In genomic region chr7:66206909-66207240, GRCh38 we compare ENCODE assay signal across 10 cellular contexts. TPM values are rescaled to one million over a fixed set of nuclear protein-coding genes. Genes with fewer than 3 reads are reported as not detected.
DNase-seq lines count a peak whose midpoint lies in the region; ATAC-seq and TF ChIP-seq lines count a peak whose summit lies in the region.
"Had no signal": no experiment of that assay in that cellular context is flagged by ENCODE, and none has a peak within 500 bp of the region (broad histone marks: within the 10 kb centered on the region; RNA-seq: fewer than 3 reads in every experiment).

No MANE protein-coding gene starts in this region.

- no peak overlapping the region for H3K27ac ChIP-seq in CD8-positive, alpha-beta T cell (ENCODE audit: low read depth, low read length)
- no peak overlapping the region for H3K27ac ChIP-seq in iPS-18a (ENCODE audit: low read length)

- peaks cover 2% of the 10 kb centered on the region for H3K27me3 Mint-ChIP-seq in CD8-positive, alpha-beta T cell (ENCODE audit: low read depth)
- peaks cover 35% of the 10 kb centered on the region for H3K27me3 Mint-ChIP-seq in activated T-helper 1 cell treated with anti-CD3 and anti-CD28 coated beads, Interleukin-12 subunit alpha, Interleukin-12 subunit beta, Interleukin-2, Interleukin-4 antibody, amounts not matched to agents 30 ng/mL and 10 ng/mL and 1 ng/mL, durations not matched to agents 14 hours and 24 hours and 36 hours (ENCODE audit: insufficient read depth)

- no peaks in the 10 kb centered on the region for H3K36me3 ChIP-seq in CD8-positive, alpha-beta T cell (ENCODE audit: insufficient read depth, low read length)
- no peaks in the 10 kb centered on the region for H3K36me3 ChIP-seq in iPS-18a (ENCODE audit: control insufficient read depth, low read depth, low read length)

- DNase-seq in CD8-positive, alpha-beta T cell, result no peak
- DNase-seq in activated T-helper 1 cell treated with anti-CD3 and anti-CD28 coated beads, Interleukin-12 subunit alpha, Interleukin-12 subunit beta, Interleukin-2, Interleukin-4 antibody, amounts not matched to agents 30 ng/mL and 10 ng/mL and 1 ng/mL, durations not matched to agents 14 hours and 24 hours and 36 hours (ENCODE audit: low spot score), result no peak
- DNase-seq in skeletal muscle cell (ENCODE audit: low read depth) (no peak), T-helper 1 cell (no peak), activated gamma-delta T cell (lab: John Stamatoyannopoulos, UW) (no peak)
- no peak for DNase-seq in effector CD4-positive, alpha-beta T cell
- DNase-seq: erythroblast, NCI-H1417 had no signal

- no peak overlapping the region for H3K9ac ChIP-seq in iPS-18a (ENCODE audit: low read length)

- H3K36me3 Mint-ChIP-seq in CD8-positive, alpha-beta T cell, result peaks cover 4% of the 10 kb centered on the region
- no peaks in the 10 kb centered on the region for H3K36me3 Mint-ChIP-seq in activated T-helper 1 cell treated with anti-CD3 and anti-CD28 coated beads, Interleukin-12 subunit alpha, Interleukin-12 subunit beta, Interleukin-2, Interleukin-4 antibody, amounts not matched to agents 30 ng/mL and 10 ng/mL and 1 ng/mL, durations not matched to agents 14 hours and 24 hours and 36 hours (ENCODE audit: low read depth)

- H3K9me3 Mint-ChIP-seq in CD8-positive, alpha-beta T cell, result no peaks in the 10 kb centered on the region
- H3K9me3 Mint-ChIP-seq in activated T-helper 1 cell treated with anti-CD3 and anti-CD28 coated beads, Interleukin-12 subunit alpha, Interleukin-12 subunit beta, Interleukin-2, Interleukin-4 antibody, amounts not matched to agents 30 ng/mL and 10 ng/mL and 1 ng/mL, durations not matched to agents 14 hours and 24 hours and 36 hours, result no peaks in the 10 kb centered on the region

- H3K4me3 ChIP-seq in CD8-positive, alpha-beta T cell (ENCODE audit: low read depth, low read length), result no peak overlapping the region
- H3K4me3 ChIP-seq in iPS-18a (ENCODE audit: low read length), result peak overlapping the region; percentile 85
- peak overlapping the region; percentile 91 for H3K4me3 ChIP-seq in skeletal muscle cell (ENCODE audit: low read depth, low read length)

- H3K4me1 ChIP-seq in CD8-positive, alpha-beta T cell (ENCODE audit: insufficient read depth, low read length), result peaks cover 35% of the 10 kb centered on the region
- no peaks in the 10 kb centered on the region for H3K4me1 ChIP-seq in iPS-18a (ENCODE audit: control insufficient read depth, low read depth, low read length)

- H3K9me3 ChIP-seq in CD8-positive, alpha-beta T cell (ENCODE audit: low read length), result no peaks in the 10 kb centered on the region
- no peaks in the 10 kb centered on the region for H3K9me3 ChIP-seq in iPS-18a (ENCODE audit: control insufficient read depth, low read depth, low read length)

- H3K27ac Mint-ChIP-seq in CD8-positive, alpha-beta T cell, result no peak overlapping the region
- no peak overlapping the region for H3K27ac Mint-ChIP-seq in activated T-helper 1 cell treated with anti-CD3 and anti-CD28 coated beads, Interleukin-12 subunit alpha, Interleukin-12 subunit beta, Interleukin-2, Interleukin-4 antibody, amounts not matched to agents 30 ng/mL and 10 ng/mL and 1 ng/mL, durations not matched to agents 14 hours and 24 hours and 36 hours

- intact Hi-C loops in CD8-positive, alpha-beta T cell (cut with DNase I, micrococcal nuclease), result loop anchor here in 1 of 2 experiments (2.0 to 10.0 kb wide), 5 partner anchors 206 to 1098 kb away; partner anchors contain the start of genes SBDS, TYW1 and VKORC1L1
- intact Hi-C loops in activated T-helper 1 cell treated with anti-CD3 and anti-CD28 coated beads, Interleukin-12 subunit alpha, Interleukin-12 subunit beta, Interleukin-2, Interleukin-4 antibody, amounts not matched to agents 30 ng/mL and 10 ng/mL and 1 ng/mL, durations not matched to agents 14 hours and 24 hours and 36 hours (cut with micrococcal nuclease), result loop anchor here (10.0 kb wide), 3 partner anchors 92 to 1098 kb away; partner anchors contain the start of genes CRCP and TMEM248

- no peaks in the 10 kb centered on the region for H3K27me3 ChIP-seq in CD8-positive, alpha-beta T cell (ENCODE audit: insufficient read depth, low read length)
- H3K27me3 ChIP-seq in iPS-18a (ENCODE audit: control insufficient read depth, insufficient read depth, low read length), result peaks cover 9% of the 10 kb centered on the region

- H3K4me3 Mint-ChIP-seq in CD8-positive, alpha-beta T cell, result peak overlapping the region; percentile 89
- H3K4me3 Mint-ChIP-seq in activated T-helper 1 cell treated with anti-CD3 and anti-CD28 coated beads, Interleukin-12 subunit alpha, Interleukin-12 subunit beta, Interleukin-2, Interleukin-4 antibody, amounts not matched to agents 30 ng/mL and 10 ng/mL and 1 ng/mL, durations not matched to agents 14 hours and 24 hours and 36 hours, result peak overlapping the region; percentile 1

- TF ChIP-seq CTCF in CD8-positive, alpha-beta T cell (IDR thresholded peaks at IDR 0.05), result no peak

- no peak for ATAC-seq in CD8-positive, alpha-beta T cell
- no peak for ATAC-seq in GM18511 (IDR thresholded peaks at IDR 0.05; ENCODE audit: unreplicated experiment)

- H3K4me1 Mint-ChIP-seq in CD8-positive, alpha-beta T cell (ENCODE audit: low read depth), result peaks cover 44% of the 10 kb centered on the region
- peaks cover 29% of the 10 kb centered on the region for H3K4me1 Mint-ChIP-seq in activated T-helper 1 cell treated with anti-CD3 and anti-CD28 coated beads, Interleukin-12 subunit alpha, Interleukin-12 subunit beta, Interleukin-2, Interleukin-4 antibody, amounts not matched to agents 30 ng/mL and 10 ng/mL and 1 ng/mL, durations not matched to agents 14 hours and 24 hours and 36 hours (ENCODE audit: low read depth)

- POLR2A ChIA-PET in CD8-positive, alpha-beta T cell (lab: Charles Lee), result interaction anchor here (1.0 kb wide), 1 partner anchor 287 kb away, joined by 3 read pairs; no protein-coding TSS in a partner anchor

- CTCF ChIA-PET in CD8-positive, alpha-beta T cell (lab: Charles Lee), result no interaction called here

RNA-seq across cellular contexts. Expression of gene TPST1, which starts 1.7 kb away (rescaled TPM):
- total RNA-seq in CD8-positive, alpha-beta T cell, result 1 to 10 TPM; 4.3 to 6.6 TPM
- 1.6 and 1.8 TPM in 2 replicates for total RNA-seq in activated T-helper 1 cell treated with anti-CD3 and anti-CD28 coated beads, Interleukin-12 subunit alpha, Interleukin-12 subunit beta, Interleukin-2, Interleukin-4 antibody, amounts not matched to agents 30 ng/mL and 10 ng/mL and 1 ng/mL, durations not matched to agents 14 hours and 24 hours and 36 hours
